9 cellular contexts compared by ENCODE assay signal in genomic region chr20:32017711-32018251, GRCh38. TPM values are rescaled to one million over a fixed set of nuclear protein-coding genes. Genes with fewer than 3 reads are reported as not detected.
A peak's percentile ranks its signal among the peaks of the same experiment; 100 is the strongest.
DNase-seq lines count a peak whose midpoint lies in the region; ATAC-seq, FAIRE-seq and TF ChIP-seq lines count a peak whose summit lies in the region.
"Had no signal": no experiment of that assay in that cellular context is flagged by ENCODE, and none has a peak within 500 bp of the region (broad histone marks: within the 10 kb centered on the region; RNA-seq: fewer than 3 reads in every experiment).

No MANE protein-coding gene starts in this region.

- CTCF ChIA-PET in HepG2 (lab: Yijun Ruan, JAX; ENCODE audit: low intra/inter-chr PET ratio, low total read pairs) = interaction anchor here (1.6 kb wide), 1 partner anchor 165 kb away, joined by 4 read pairs; no protein-coding TSS in a partner anchor

- peak overlapping the region; percentile 97 for H3K4me2 ChIP-seq in HepG2 (ENCODE audit: low read depth, low read length)

- H3K27ac ChIP-seq in HepG2 (ENCODE audit: extremely low read length, insufficient read depth, low read length) = no peak overlapping the region

- peaks cover 15 to 68% of the 10 kb centered on the region in 2 experiments; a peak in 4 of 5 replicates for H3K27me3 ChIP-seq in HepG2 (ENCODE audit: control insufficient read depth in 1 of 2, insufficient read depth in 2 of 2, low read length in 2 of 2)

- no peak for TF ChIP-seq POLR2A in HepG2 (IDR thresholded peaks at IDR 0.05; ENCODE audit: insufficient read depth in 1 of 2, low read depth in 2 of 2, low read length in 2 of 2)

- ATAC-seq in HepG2 (peak; percentile 64), HG03520 (IDR thresholded peaks at IDR 0.05; ENCODE audit: unreplicated experiment) (no peak)

- TF ChIP-seq CTCF in HepG2 (CRISPR knock-in tag; IDR thresholded peaks at IDR 0.05) = peak; percentile 73

- no peak overlapping the region for H3K9ac ChIP-seq in HepG2 (ENCODE audit: insufficient read depth, low read depth, low read length)

- in situ Hi-C loops in HepG2 (cut with HindIII; ENCODE audit: extremely low pct_ligation_motif_present, low pct_unique_long_range_greater_than_20kb) = no loop called here

- TF ChIP-seq EP300 in HepG2 (IDR thresholded peaks at IDR 0.05; ENCODE audit: low read depth in 2 of 2, low read length in 2 of 2) (no peak), HepG2 (CRISPR knock-in tag; IDR thresholded peaks at IDR 0.05; ENCODE audit: borderline replicate concordance) (no peak)

- peak; percentile 72 for DNase-seq in DMS 273 (lab: John Stamatoyannopoulos, UW; ENCODE audit: unreplicated experiment)
- no peak for DNase-seq in DMS 273 treated with DMSO at 0.1 percent for 48 hours (lab: John Stamatoyannopoulos, UW)
- DNase-seq in NCI-H748 treated with DMSO at 0.1 percent for 48 hours (lab: John Stamatoyannopoulos, UW) = peak; percentile 89
- peak; percentile 43 for DNase-seq in activated effector memory CD4-positive, alpha-beta T cell treated with Interleukin-2 at 50 U/mL for 16 hours
- peak; percentile 69 for DNase-seq in HepG2 (ENCODE audit: low spot score)
- DNase-seq in urothelium cell line (ENCODE audit: low spot score) = peak; percentile 74
- no peak for DNase-seq in posterior vena cava (ENCODE audit: low spot score)

- H2AFZ ChIP-seq in HepG2 (ENCODE audit: low read length) = no peak overlapping the region

- intact Hi-C loops in HepG2 (cut with micrococcal nuclease; ENCODE audit: unreplicated experiment) = loop anchor here (1.0 to 5.0 kb wide), 2 partner anchors 14 to 165 kb away; no protein-coding TSS in a partner anchor
- intact Hi-C loops in posterior vena cava (cut with DNase I) = no loop called here

- peaks cover 13% of the 10 kb centered on the region for H3K4me1 ChIP-seq in HepG2 (ENCODE audit: insufficient read depth, low read length)

- POLR2A ChIA-PET in HepG2 (lab: Yijun Ruan, JAX) = interaction anchor here (0.6 to 1.0 kb wide), 3 partner anchors 10 to 175 kb away, joined by 3 to 4 read pairs (median 3); partner anchors contain the start of gene PDRG1

- H4K20me1 ChIP-seq in HepG2 (ENCODE audit: insufficient read depth, low read length) = no peaks in the 10 kb centered on the region; the same call in 1 of the 2 replicates

- no peaks in the 10 kb centered on the region for H3K9me3 ChIP-seq in HepG2 (ENCODE audit: low read length)

- no peak for TF ChIP-seq RAD21 in HepG2 (CRISPR knock-in tag; IDR thresholded peaks at IDR 0.05)

- peak overlapping the region in 1 of 3 experiments; percentile 81; a peak in 2 of 6 replicates for H3K4me3 ChIP-seq in HepG2 (replicated peaks in 1 of 3; ENCODE audit: insufficient read depth in 1 of 3, low read depth in 2 of 3, low read length in 3 of 3)

- H3K79me2 ChIP-seq in HepG2 (ENCODE audit: insufficient read depth, low read length) = no peaks in the 10 kb centered on the region

- FAIRE-seq in HepG2 (lab: Jason Lieb, UNC) = no peak
- FAIRE-seq in urothelium cell line (lab: Jason Lieb, UNC) = peak; percentile 37
- FAIRE-seq: A204.1 had no signal

- BruUV-seq in HepG2 (replicated peaks; lab: Mats Ljungman, UMichigan) = no TSS peak

- no peaks in the 10 kb centered on the region for H3K36me3 ChIP-seq in HepG2 (replicated peaks in 1 of 2; ENCODE audit: control insufficient read depth in 1 of 2, insufficient read depth in 2 of 2, low read length in 2 of 2)

- WGBS in HepG2 (ENCODE audit: low lambda C conversion rate) = 5% methylated on average over 35 of the region's 35 CpGs

TF ChIP-seq in HepG2, 621 proteins besides CTCF, POLR2A, EP300 and RAD21 (continues in another document):
- TF ChIP-seq ZNF83 (CRISPR knock-in tag; IDR thresholded peaks at IDR 0.05; ENCODE audit: borderline replicate concordance) (0 out of 2 replicates have a peak, but pooled peaks have one; percentile 67), NR2F1 (CRISPR knock-in tag; IDR thresholded peaks at IDR 0.05) (no peak), GPN1 (CRISPR knock-in tag; IDR thresholded peaks at IDR 0.05; ENCODE audit: borderline replicate concordance) (peak; percentile 32; the same call in 1 of the 2 replicates), PITX1 (CRISPR knock-in tag; IDR thresholded peaks at IDR 0.05) (0 out of 2 replicates have a peak, but pooled peaks have one; percentile 6)

RNA-seq across cellular contexts. Expression of gene CCM2L, which starts 7.5 kb away (rescaled TPM):
- total RNA-seq in HepG2 (2016; rRNA removed; fragmentation: Illumina TruSeq; extraction: Trizol) = 0.15 TPM in 1 of 2 replicates, not detected in the other
- total RNA-seq in HepG2 (2016; cell fraction: cytosol; rRNA removed; fragmentation: Illumina TruSeq; extraction: Trizol; ENCODE audit: low read depth) = 0.18 TPM in 1 of 2 replicates, not detected in the other
- 0.09 TPM in 1 of 2 replicates, not detected in the other for total RNA-seq in HepG2 (2016; cell fraction: insoluble cytoplasmic fraction; rRNA removed; fragmentation: Illumina TruSeq; extraction: Trizol)
- not detected in 2 replicates for total RNA-seq in HepG2 (2016; cell fraction: membrane; rRNA removed; fragmentation: Illumina TruSeq; extraction: Trizol)
- not detected in 2 replicates for total RNA-seq in HepG2 (2016; cell fraction: nucleus; rRNA removed; fragmentation: Illumina TruSeq; extraction: Trizol)
- not detected in 2 replicates for polyA plus RNA-seq in HepG2 (2011; rRNA removed)
- polyA plus RNA-seq in HepG2 (2011; cell fraction: cytosol; rRNA removed) = 0.13 TPM in 1 of 2 replicates, not detected in the other
- 0.07 and 0.16 TPM in 2 replicates for polyA plus RNA-seq in HepG2 (2011; cell fraction: nucleus; rRNA removed)
- 0.15 TPM in 1 of 2 replicates, not detected in the other for polyA plus RNA-seq in HepG2 (2012)
- not detected in 2 replicates for polyA plus RNA-seq in HepG2 (2016; cell fraction: cytosol; fragmentation: Illumina TruSeq; extraction: Trizol; ENCODE audit: low read depth)
- 0.12 and 0.25 TPM in 2 replicates for polyA plus RNA-seq in HepG2 (2016; cell fraction: insoluble cytoplasmic fraction; fragmentation: Illumina TruSeq; extraction: Trizol; ENCODE audit: low read depth)
- polyA plus RNA-seq in HepG2 (2016; cell fraction: membrane; fragmentation: Illumina TruSeq; extraction: Trizol; ENCODE audit: low read depth) = 0.08 TPM in 1 of 2 replicates, not detected in the other
- 0.42 TPM in 1 of 2 replicates, not detected in the other for polyA plus RNA-seq in HepG2 (2016; cell fraction: nucleus; fragmentation: Illumina TruSeq; extraction: Trizol; ENCODE audit: insufficient read depth, low read depth)
- polyA minus RNA-seq in HepG2 (2011; rRNA and poly(A)+ RNA removed; ENCODE audit: low replicate concordance) = not detected in 2 replicates
- polyA minus RNA-seq in HepG2 (2011; cell fraction: cytosol; rRNA and poly(A)+ RNA removed) = not detected in 2 replicates
- not detected in 2 replicates for polyA minus RNA-seq in HepG2 (2011; cell fraction: nucleus; rRNA and poly(A)+ RNA removed)
- total RNA-seq in posterior vena cava = 1 to 10 TPM; 6.8 to 9.7 TPM

RNA-seq across cellular contexts. Expression of gene HCK, which starts 34.3 kb away (rescaled TPM):
- total RNA-seq in HepG2 (2016; rRNA removed; fragmentation: Illumina TruSeq; extraction: Trizol) (not detected in 2 replicates), posterior vena cava (10 to 100 TPM; 12.7 to 26.9 TPM)
- total RNA-seq in HepG2 (2016; cell fraction: cytosol; rRNA removed; fragmentation: Illumina TruSeq; extraction: Trizol; ENCODE audit: low read depth) = not detected in 2 replicates
- total RNA-seq in HepG2 (2016; cell fraction: insoluble cytoplasmic fraction; rRNA removed; fragmentation: Illumina TruSeq; extraction: Trizol) = not detected in 2 replicates
- not detected in 2 replicates for total RNA-seq in HepG2 (2016; cell fraction: membrane; rRNA removed; fragmentation: Illumina TruSeq; extraction: Trizol)
- not detected in 2 replicates for total RNA-seq in HepG2 (2016; cell fraction: nucleus; rRNA removed; fragmentation: Illumina TruSeq; extraction: Trizol)
- 0.04 and 0.10 TPM in 2 replicates for polyA plus RNA-seq in HepG2 (2011; rRNA removed)
- 0.05 TPM in 1 of 2 replicates, not detected in the other for polyA plus RNA-seq in HepG2 (2011; cell fraction: cytosol; rRNA removed)
- 0.06 TPM in 1 of 2 replicates, not detected in the other for polyA plus RNA-seq in HepG2 (2011; cell fraction: nucleus; rRNA removed)
- polyA plus RNA-seq in HepG2 (2012) = not detected in 2 replicates
- polyA plus RNA-seq in HepG2 (2016; cell fraction: cytosol; fragmentation: Illumina TruSeq; extraction: Trizol; ENCODE audit: low read depth) = not detected in 2 replicates
- not detected in 2 replicates for polyA plus RNA-seq in HepG2 (2016; cell fraction: insoluble cytoplasmic fraction; fragmentation: Illumina TruSeq; extraction: Trizol; ENCODE audit: low read depth)
- not detected in 2 replicates for polyA plus RNA-seq in HepG2 (2016; cell fraction: membrane; fragmentation: Illumina TruSeq; extraction: Trizol; ENCODE audit: low read depth)
- not detected in 2 replicates for polyA plus RNA-seq in HepG2 (2016; cell fraction: nucleus; fragmentation: Illumina TruSeq; extraction: Trizol; ENCODE audit: insufficient read depth, low read depth)
- polyA minus RNA-seq in HepG2 (2011; rRNA and poly(A)+ RNA removed; ENCODE audit: low replicate concordance) = not detected in 2 replicates
- not detected in 2 replicates for polyA minus RNA-seq in HepG2 (2011; cell fraction: cytosol; rRNA and poly(A)+ RNA removed)
- not detected in 2 replicates for polyA minus RNA-seq in HepG2 (2011; cell fraction: nucleus; rRNA and poly(A)+ RNA removed)

RNA-seq across cellular contexts. Expression of gene XKR7, which starts 49.8 kb away (rescaled TPM):
- total RNA-seq in HepG2 (2016; rRNA removed; fragmentation: Illumina TruSeq; extraction: Trizol) (not detected in 2 replicates), posterior vena cava (not detected)
- total RNA-seq in HepG2 (2016; cell fraction: cytosol; rRNA removed; fragmentation: Illumina TruSeq; extraction: Trizol; ENCODE audit: low read depth) = not detected in 2 replicates
- not detected in 2 replicates for total RNA-seq in HepG2 (2016; cell fraction: insoluble cytoplasmic fraction; rRNA removed; fragmentation: Illumina TruSeq; extraction: Trizol)
- total RNA-seq in HepG2 (2016; cell fraction: membrane; rRNA removed; fragmentation: Illumina TruSeq; extraction: Trizol) = not detected in 2 replicates
- total RNA-seq in HepG2 (2016; cell fraction: nucleus; rRNA removed; fragmentation: Illumina TruSeq; extraction: Trizol) = not detected in 2 replicates
- not detected in 2 replicates for polyA plus RNA-seq in HepG2 (2011; rRNA removed)
- not detected in 2 replicates for polyA plus RNA-seq in HepG2 (2011; cell fraction: cytosol; rRNA removed)
- not detected in 2 replicates for polyA plus RNA-seq in HepG2 (2011; cell fraction: nucleus; rRNA removed)
- not detected in 2 replicates for polyA plus RNA-seq in HepG2 (2012)
- polyA plus RNA-seq in HepG2 (2016; cell fraction: cytosol; fragmentation: Illumina TruSeq; extraction: Trizol; ENCODE audit: low read depth) = not detected in 2 replicates
- polyA plus RNA-seq in HepG2 (2016; cell fraction: insoluble cytoplasmic fraction; fragmentation: Illumina TruSeq; extraction: Trizol; ENCODE audit: low read depth) = not detected in 2 replicates
- not detected in 2 replicates for polyA plus RNA-seq in HepG2 (2016; cell fraction: membrane; fragmentation: Illumina TruSeq; extraction: Trizol; ENCODE audit: low read depth)
- not detected in 2 replicates for polyA plus RNA-seq in HepG2 (2016; cell fraction: nucleus; fragmentation: Illumina TruSeq; extraction: Trizol; ENCODE audit: insufficient read depth, low read depth)
- 0.02 TPM in 1 of 2 replicates, not detected in the other for polyA minus RNA-seq in HepG2 (2011; rRNA and poly(A)+ RNA removed; ENCODE audit: low replicate concordance)
- polyA minus RNA-seq in HepG2 (2011; cell fraction: cytosol; rRNA and poly(A)+ RNA removed) = not detected in 2 replicates
- not detected in 2 replicates for polyA minus RNA-seq in HepG2 (2011; cell fraction: nucleus; rRNA and poly(A)+ RNA removed)

Comparison
In these comparisons a context has a peak if more than half of its experiments do, and no peak if none do; other contexts are left out.
1. DNase-seq: peak in DMS 273 (single experiment), NCI-H748 treated with DMSO at 0.1 percent for 48 hours (single experiment), activated effector memory CD4-positive, alpha-beta T cell treated with Interleukin-2 at 50 U/mL for 16 hours (single experiment), HepG2 (single experiment) and urothelium cell line (single experiment); none in DMS 273 treated with DMSO at 0.1 percent for 48 hours (single experiment) and posterior vena cava (single experiment).
2. RNA of gene HCK, which starts 34.3 kb away (total RNA-seq): 12.7 to 26.9 TPM in posterior vena cava; not detected in HepG2; every median in the first group is over 10 times any median in the second.